15 cellular contexts compared by ENCODE assay signal in the genomic region with DNA sequence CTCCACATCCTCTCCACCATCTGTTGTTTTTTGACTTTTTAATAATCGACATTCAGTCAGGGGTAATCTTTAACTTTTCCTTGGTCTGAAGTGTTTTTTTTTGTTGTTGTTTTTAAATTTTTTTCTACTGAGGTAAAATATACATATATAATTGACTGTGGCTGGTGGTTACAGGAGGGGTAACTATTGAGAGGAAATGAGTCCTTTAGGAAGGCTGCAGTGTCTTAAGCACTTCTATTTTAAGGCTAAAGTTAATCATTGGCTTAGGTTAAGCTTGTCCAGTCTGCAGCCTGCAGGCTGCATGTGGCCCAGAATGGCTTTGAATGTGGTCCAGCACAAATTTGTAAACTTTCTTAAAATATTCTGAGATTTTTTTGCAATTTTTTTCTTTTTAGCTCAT.
DNase-seq lines count a peak whose midpoint lies in the region; ATAC-seq lines count a peak whose summit lies in the region.
"Had no signal": no experiment of that assay in that cellular context is flagged by ENCODE, and none has a peak within 500 bp of the region (broad histone marks: within the 10 kb centered on the region; RNA-seq: fewer than 3 reads in every experiment).

No MANE protein-coding gene starts in this region.

- no peaks in the 10 kb centered on the region; the same call in 1 of the 2 replicates for H3K27me3 ChIP-seq in GM23248 (replicated peaks; ENCODE audit: insufficient read depth)

- H3K9me3 ChIP-seq in GM23248 (ENCODE audit: low read depth) = no peaks in the 10 kb centered on the region

- H3K4me2 ChIP-seq in GM23248 (ENCODE audit: unreplicated experiment) = no peak overlapping the region

- ATAC-seq in GM19452 (IDR thresholded peaks at IDR 0.05; ENCODE audit: unreplicated experiment) (peak; percentile 97), HG02840 (IDR thresholded peaks at IDR 0.05; ENCODE audit: low FRiP score, unreplicated experiment) (peak; percentile 95), HG03521 (IDR thresholded peaks at IDR 0.05; ENCODE audit: unreplicated experiment) (peak; percentile 61), HG02870 (IDR thresholded peaks at IDR 0.05; ENCODE audit: unreplicated experiment) (no peak)

- H3K79me2 ChIP-seq in GM23248 (ENCODE audit: insufficient read depth) = no peaks in the 10 kb centered on the region
- H3K79me2 ChIP-seq: parathyroid adenoma had no signal

- H3K27me3 Mint-ChIP-seq in activated CD4-positive, alpha-beta T cell treated with anti-CD3 and anti-CD28 coated beads, Interleukin-2, amount 10 ng/mL, durations not matched to agents 24 days and 14 days = no peaks in the 10 kb centered on the region

- H3K4me1 Mint-ChIP-seq in activated CD4-positive, alpha-beta T cell treated with anti-CD3 and anti-CD28 coated beads, Interleukin-2, amount 10 ng/mL, durations not matched to agents 24 days and 14 days = no peaks in the 10 kb centered on the region
- H3K4me1 Mint-ChIP-seq: activated naive CD8-positive, alpha-beta T cell treated with anti-CD3 and anti-CD28 coated beads, Interleukin-2, amount 10 ng/mL, durations not matched to agents 7 days and 5 days had no signal

- H3K9ac ChIP-seq in GM23248 = no peak overlapping the region
- H3K9ac ChIP-seq: parathyroid adenoma had no signal

- H3K27ac ChIP-seq in GM23248 = no peak overlapping the region
- H3K27ac ChIP-seq: parathyroid adenoma, SK-N-MC had no signal

- intact Hi-C loops in activated CD4-positive, alpha-beta T cell treated with anti-CD3 and anti-CD28 coated beads, Interleukin-2, amount 10 ng/mL, durations not matched to agents 24 days and 14 days (cut with micrococcal nuclease) = no loop called here

- H3K36me3 Mint-ChIP-seq in activated CD4-positive, alpha-beta T cell treated with anti-CD3 and anti-CD28 coated beads, Interleukin-2, amount 10 ng/mL, durations not matched to agents 24 days and 14 days (ENCODE audit: low read depth) = no peaks in the 10 kb centered on the region
- H3K36me3 Mint-ChIP-seq: activated naive CD8-positive, alpha-beta T cell treated with anti-CD3 and anti-CD28 coated beads, Interleukin-2, amount 10 ng/mL, durations not matched to agents 7 days and 5 days had no signal

- WGBS in GM23248 (ENCODE audit: low coverage in 1 of 2, low lambda C conversion rate in 2 of 2, missing lambda C conversion rate in 2 of 2), 2 experiments = 75 to 76% methylated on average over 1 of the region's 1 CpG

- H3K9me3 Mint-ChIP-seq in activated CD4-positive, alpha-beta T cell treated with anti-CD3 and anti-CD28 coated beads, Interleukin-2, amount 10 ng/mL, durations not matched to agents 24 days and 14 days = no peaks in the 10 kb centered on the region
- H3K9me3 Mint-ChIP-seq: activated naive CD8-positive, alpha-beta T cell treated with anti-CD3 and anti-CD28 coated beads, Interleukin-2, amount 10 ng/mL, durations not matched to agents 7 days and 5 days had no signal

- no peaks in the 10 kb centered on the region for H3F3A ChIP-seq in GM23248 (ENCODE audit: insufficient read depth)

- H3K27ac Mint-ChIP-seq in activated CD4-positive, alpha-beta T cell treated with anti-CD3 and anti-CD28 coated beads, Interleukin-2, amount 10 ng/mL, durations not matched to agents 24 days and 14 days = no peak overlapping the region
- H3K27ac Mint-ChIP-seq: activated naive CD8-positive, alpha-beta T cell treated with anti-CD3 and anti-CD28 coated beads, Interleukin-2, amount 10 ng/mL, durations not matched to agents 7 days and 5 days had no signal

- no peaks in the 10 kb centered on the region for H3K9me2 ChIP-seq in GM23248 (ENCODE audit: insufficient read depth)

- no peaks in the 10 kb centered on the region for H3K36me3 ChIP-seq in GM23248 (ENCODE audit: low read depth)

- no peaks in the 10 kb centered on the region for H3K4me1 ChIP-seq in GM23248 (ENCODE audit: insufficient read depth)
- H3K4me1 ChIP-seq: parathyroid adenoma had no signal

- no peak overlapping the region for H3K4me3 ChIP-seq in GM23248
- H3K4me3 ChIP-seq: SK-N-MC had no signal

- H3K4me3 Mint-ChIP-seq in activated CD4-positive, alpha-beta T cell treated with anti-CD3 and anti-CD28 coated beads, Interleukin-2, amount 10 ng/mL, durations not matched to agents 24 days and 14 days = no peak overlapping the region
- H3K4me3 Mint-ChIP-seq: activated naive CD8-positive, alpha-beta T cell treated with anti-CD3 and anti-CD28 coated beads, Interleukin-2, amount 10 ng/mL, durations not matched to agents 7 days and 5 days had no signal

- DNase-seq in DMS53 treated with DMSO at 0.1 percent for 48 hours (lab: John Stamatoyannopoulos, UW; ENCODE audit: unreplicated experiment) = peak; percentile 65
- no peak for DNase-seq in activated CD4-positive, alpha-beta T cell treated with anti-CD3 and anti-CD28 coated beads, Interleukin-2, amount 10 ng/mL, durations not matched to agents 24 days and 14 days
- no peak for DNase-seq in Ammon's horn (ENCODE audit: low spot score)
- DNase-seq in GM23248 = no peak
- DNase-seq: activated naive CD8-positive, alpha-beta T cell treated with anti-CD3 and anti-CD28 coated beads, Interleukin-2, amount 10 ng/mL, durations not matched to agents 7 days and 5 days; activated T-cell treated with anti-CD3 and anti-CD28 coated beads for 4 hours; Calu3; caudate nucleus; trophoblast cell had no signal

- in situ Hi-C loops in GM23248 (cut with MboI) = no loop called here

- no peaks in the 10 kb centered on the region for H4K20me1 ChIP-seq in GM23248 (ENCODE audit: insufficient read depth)

- H2AFZ ChIP-seq in GM23248 = no peak overlapping the region
- H2AFZ ChIP-seq: parathyroid adenoma had no signal
